In the genomic region with DNA sequence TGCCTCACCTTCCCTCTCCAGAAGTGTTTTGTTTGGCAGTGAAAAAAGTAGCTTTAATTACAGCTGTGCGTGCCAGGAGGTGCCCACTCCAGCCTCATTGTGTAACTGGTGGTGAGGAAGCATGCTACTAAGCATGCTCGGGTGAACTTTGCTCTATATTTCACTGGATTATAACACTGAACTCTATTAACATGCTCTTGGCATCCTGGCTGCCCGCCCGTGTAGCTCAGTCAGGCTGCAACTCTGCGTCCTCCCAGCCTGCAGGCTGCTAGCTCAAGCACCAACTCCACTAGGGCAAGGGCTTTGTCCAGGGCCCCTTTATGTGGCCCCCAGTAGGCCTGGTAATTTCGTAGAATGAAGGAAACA, we compare ENCODE assay signal across 11 cellular contexts. TPM values are rescaled to one million over a fixed set of nuclear protein-coding genes. Genes with fewer than 3 reads are reported as not detected.
DNase-seq lines count a peak whose midpoint lies in the region; ATAC-seq and TF ChIP-seq lines count a peak whose summit lies in the region.
"Had no signal": no experiment of that assay in that cellular context is flagged by ENCODE, and none has a peak within 500 bp of the region (broad histone marks: within the 10 kb centered on the region; RNA-seq: fewer than 3 reads in every experiment).

No MANE protein-coding gene starts in this region.

- no peaks in the 10 kb centered on the region for H3K9me2 ChIP-seq in hepatocyte (replicated peaks; ENCODE audit: insufficient read depth)

- no peaks in the 10 kb centered on the region for H3K9me3 Mint-ChIP-seq in immature natural killer cell
- H3K9me3 Mint-ChIP-seq in activated CD4-positive, alpha-beta T cell treated with anti-CD3 and anti-CD28 coated beads, Interleukin-2, amount 10 ng/mL, durations not matched to agents 7 days and 5 days = no peaks in the 10 kb centered on the region

- no peaks in the 10 kb centered on the region for H4K20me1 ChIP-seq in hepatocyte (ENCODE audit: insufficient read depth, poor library complexity, severe bottlenecking)

- peak; percentile 76 for ATAC-seq in body of pancreas

- TF ChIP-seq CTCF in body of pancreas (IDR thresholded peaks at IDR 0.05) (no peak), hepatocyte (IDR thresholded peaks at IDR 0.05; ENCODE audit: poor library complexity) (no peak)

- H2AFZ ChIP-seq in hepatocyte = no peak overlapping the region

- no peak overlapping the region for H3K4me3 ChIP-seq in body of pancreas
- no peak overlapping the region for H3K4me3 ChIP-seq in hepatocyte
- H3K4me3 ChIP-seq in skeletal muscle satellite cell (ENCODE audit: low read length) = peak overlapping the region; percentile 15
- no peak overlapping the region for H3K4me3 ChIP-seq in effector memory CD4-positive, alpha-beta T cell (ENCODE audit: insufficient read depth, low read depth, low read length, poor library complexity, severe bottlenecking)
- H3K4me3 ChIP-seq: cardiac muscle cell had no signal

- no peaks in the 10 kb centered on the region for H3K4me1 Mint-ChIP-seq in immature natural killer cell
- no peaks in the 10 kb centered on the region for H3K4me1 Mint-ChIP-seq in activated CD4-positive, alpha-beta T cell treated with anti-CD3 and anti-CD28 coated beads, Interleukin-2, amount 10 ng/mL, durations not matched to agents 7 days and 5 days

- peaks cover 0 to 3% of the 10 kb centered on the region in 2 donors for H3K36me3 ChIP-seq in body of pancreas (replicated peaks in 1 of 2; ENCODE audit: insufficient read depth in 1 of 2, low read depth in 2 of 2)
- no peaks in the 10 kb centered on the region for H3K36me3 ChIP-seq in hepatocyte (replicated peaks; ENCODE audit: insufficient read depth, low read depth)
- H3K36me3 ChIP-seq in skeletal muscle satellite cell (ENCODE audit: insufficient read depth, low read length) = peaks cover 4% of the 10 kb centered on the region
- no peaks in the 10 kb centered on the region for H3K36me3 ChIP-seq in effector memory CD4-positive, alpha-beta T cell (ENCODE audit: control insufficient read depth, insufficient read depth, low read length)
- H3K36me3 ChIP-seq: cardiac muscle cell had no signal

- no peaks in the 10 kb centered on the region for H3K79me2 ChIP-seq in hepatocyte

- TF ChIP-seq EP300 in Ishikawa (IDR thresholded peaks at IDR 0.05; ENCODE audit: borderline replicate concordance) = peak; percentile 71; the same call in 1 of the 2 replicates

- no peaks in the 10 kb centered on the region for H3K36me3 Mint-ChIP-seq in immature natural killer cell
- H3K36me3 Mint-ChIP-seq in activated CD4-positive, alpha-beta T cell treated with anti-CD3 and anti-CD28 coated beads, Interleukin-2, amount 10 ng/mL, durations not matched to agents 7 days and 5 days (ENCODE audit: low read depth) = peaks cover 10% of the 10 kb centered on the region

- H3K9ac ChIP-seq in skeletal muscle satellite cell (ENCODE audit: low read depth, low read length) = no peak overlapping the region

- no peak overlapping the region for H3K4me2 ChIP-seq in hepatocyte
- peak overlapping the region; percentile 41 for H3K4me2 ChIP-seq in skeletal muscle satellite cell (ENCODE audit: low read length)

- H3K27ac Mint-ChIP-seq in immature natural killer cell = no peak overlapping the region
- H3K27ac Mint-ChIP-seq in activated CD4-positive, alpha-beta T cell treated with anti-CD3 and anti-CD28 coated beads, Interleukin-2, amount 10 ng/mL, durations not matched to agents 7 days and 5 days = no peak overlapping the region

- TF ChIP-seq RAD21 in Ishikawa (IDR thresholded peaks at IDR 0.05; ENCODE audit: low read depth) = no peak; the same call in 1 of the 2 replicates

- 9 to 14% methylated on average over 6 of the region's 6 CpGs for WGBS in body of pancreas, 2 donors
- 91% methylated on average over 6 of the region's 6 CpGs for WGBS in hepatocyte (ENCODE audit: low lambda C conversion rate, missing lambda C conversion rate)

- TF ChIP-seq POLR2A in body of pancreas (IDR thresholded peaks at IDR 0.05) = no peak

- H3K27ac ChIP-seq in body of pancreas (peak overlapping the region; percentile 83 to 98 (median 94)), hepatocyte (peak overlapping the region; percentile 90)
- H3K27ac ChIP-seq in effector memory CD4-positive, alpha-beta T cell (ENCODE audit: insufficient read depth, low read length, poor library complexity, severe bottlenecking) = no peak overlapping the region
- H3K27ac ChIP-seq: cardiac muscle cell had no signal

- POLR2A ChIA-PET in activated CD4-positive, alpha-beta T cell treated with anti-CD3 and anti-CD28 coated beads, Interleukin-2, amount 10 ng/mL, durations not matched to agents 7 days and 5 days (lab: Charles Lee) = no interaction called here

- CTCF ChIA-PET in activated CD4-positive, alpha-beta T cell treated with anti-CD3 and anti-CD28 coated beads, Interleukin-2, amount 10 ng/mL, durations not matched to agents 7 days and 5 days (lab: Charles Lee) = interaction anchor here (1.2 to 1.7 kb wide), 2 partner anchors 15 to 23 kb away, joined by 3 to 4 read pairs; no protein-coding TSS in a partner anchor

- DNase-seq in body of pancreas = peak; percentile 78 to 93 (median 91)
- no peak for DNase-seq in hepatocyte (ENCODE audit: low spot score)
- no peak for DNase-seq in amniotic stem cell (lab: John Stamatoyannopoulos, UW)
- DNase-seq in immature natural killer cell = no peak
- DNase-seq in effector memory CD4-positive, alpha-beta T cell = no peak
- DNase-seq in activated CD4-positive, alpha-beta T cell treated with anti-CD3 and anti-CD28 coated beads, Interleukin-2, amount 10 ng/mL, durations not matched to agents 7 days and 5 days = no peak
- DNase-seq: activated CD8-positive, alpha-beta memory T cell treated with anti-CD3 and anti-CD28 coated beads for 24 hours; DMS53 had no signal

- H3K9me3 ChIP-seq in body of pancreas (no peaks in the 10 kb centered on the region), hepatocyte (ENCODE audit: low read depth) (no peaks in the 10 kb centered on the region), skeletal muscle satellite cell (replicated peaks; ENCODE audit: low read length) (no peaks in the 10 kb centered on the region)
- no peaks in the 10 kb centered on the region for H3K9me3 ChIP-seq in effector memory CD4-positive, alpha-beta T cell (ENCODE audit: control insufficient read depth, low read length)

- H3K4me3 Mint-ChIP-seq in immature natural killer cell = no peak overlapping the region
- no peak overlapping the region for H3K4me3 Mint-ChIP-seq in activated CD4-positive, alpha-beta T cell treated with anti-CD3 and anti-CD28 coated beads, Interleukin-2, amount 10 ng/mL, durations not matched to agents 7 days and 5 days

- H3K27me3 ChIP-seq in body of pancreas (no peaks in the 10 kb centered on the region), hepatocyte (no peaks in the 10 kb centered on the region), skeletal muscle satellite cell (ENCODE audit: control insufficient read depth, insufficient read depth, low read length) (no peaks in the 10 kb centered on the region)
- no peaks in the 10 kb centered on the region for H3K27me3 ChIP-seq in effector memory CD4-positive, alpha-beta T cell (replicated peaks; ENCODE audit: control insufficient read depth, insufficient read depth, low read length, poor library complexity, severe bottlenecking)
- H3K27me3 ChIP-seq: cardiac muscle cell had no signal

- H3K4me1 ChIP-seq in body of pancreas (peaks cover 85% of the 10 kb centered on the region), hepatocyte (ENCODE audit: insufficient read depth) (peaks cover 18% of the 10 kb centered on the region), skeletal muscle satellite cell (ENCODE audit: control insufficient read depth, insufficient read depth, low read length) (peaks cover 20% of the 10 kb centered on the region)
- no peaks in the 10 kb centered on the region for H3K4me1 ChIP-seq in effector memory CD4-positive, alpha-beta T cell (ENCODE audit: control insufficient read depth, insufficient read depth, low read length, poor library complexity, severe bottlenecking)

- intact Hi-C loops in body of pancreas (cut with DNase I) = no loop called here

- H3K27me3 Mint-ChIP-seq in immature natural killer cell (ENCODE audit: low read depth in 3 of 3) = peaks cover 0 to 1% (median 0%) of the 10 kb centered on the region in 3 donors
- H3K27me3 Mint-ChIP-seq in activated CD4-positive, alpha-beta T cell treated with anti-CD3 and anti-CD28 coated beads, Interleukin-2, amount 10 ng/mL, durations not matched to agents 7 days and 5 days = no peaks in the 10 kb centered on the region

TF ChIP-seq in Ishikawa, 13 proteins besides CTCF, POLR2A, EP300 and RAD21 (continues in another document):
- TF ChIP-seq, protein P1, sequence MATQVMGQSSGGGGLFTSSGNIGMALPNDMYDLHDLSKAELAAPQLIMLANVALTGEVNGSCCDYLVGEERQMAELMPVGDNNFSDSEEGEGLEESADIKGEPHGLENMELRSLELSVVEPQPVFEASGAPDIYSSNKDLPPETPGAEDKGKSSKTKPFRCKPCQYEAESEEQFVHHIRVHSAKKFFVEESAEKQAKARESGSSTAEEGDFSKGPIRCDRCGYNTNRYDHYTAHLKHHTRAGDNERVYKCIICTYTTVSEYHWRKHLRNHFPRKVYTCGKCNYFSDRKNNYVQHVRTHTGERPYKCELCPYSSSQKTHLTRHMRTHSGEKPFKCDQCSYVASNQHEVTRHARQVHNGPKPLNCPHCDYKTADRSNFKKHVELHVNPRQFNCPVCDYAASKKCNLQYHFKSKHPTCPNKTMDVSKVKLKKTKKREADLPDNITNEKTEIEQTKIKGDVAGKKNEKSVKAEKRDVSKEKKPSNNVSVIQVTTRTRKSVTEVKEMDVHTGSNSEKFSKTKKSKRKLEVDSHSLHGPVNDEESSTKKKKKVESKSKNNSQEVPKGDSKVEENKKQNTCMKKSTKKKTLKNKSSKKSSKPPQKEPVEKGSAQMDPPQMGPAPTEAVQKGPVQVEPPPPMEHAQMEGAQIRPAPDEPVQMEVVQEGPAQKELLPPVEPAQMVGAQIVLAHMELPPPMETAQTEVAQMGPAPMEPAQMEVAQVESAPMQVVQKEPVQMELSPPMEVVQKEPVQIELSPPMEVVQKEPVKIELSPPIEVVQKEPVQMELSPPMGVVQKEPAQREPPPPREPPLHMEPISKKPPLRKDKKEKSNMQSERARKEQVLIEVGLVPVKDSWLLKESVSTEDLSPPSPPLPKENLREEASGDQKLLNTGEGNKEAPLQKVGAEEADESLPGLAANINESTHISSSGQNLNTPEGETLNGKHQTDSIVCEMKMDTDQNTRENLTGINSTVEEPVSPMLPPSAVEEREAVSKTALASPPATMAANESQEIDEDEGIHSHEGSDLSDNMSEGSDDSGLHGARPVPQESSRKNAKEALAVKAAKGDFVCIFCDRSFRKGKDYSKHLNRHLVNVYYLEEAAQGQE (IDR thresholded peaks at IDR 0.05; ENCODE audit: low read depth) = no peak
- TF ChIP-seq FOXM1 (IDR thresholded peaks at IDR 0.05; ENCODE audit: borderline replicate concordance, low read depth) = no peak
- TF ChIP-seq NFIC (IDR thresholded peaks at IDR 0.05) = peak; percentile 94
- no peak for TF ChIP-seq EGR1 (IDR thresholded peaks at IDR 0.05)

RNA-seq across cellular contexts. Expression of a gene that starts 34.4 kb away (rescaled TPM):
- total RNA-seq in body of pancreas (100 to 1,000 TPM; 269 to 446 TPM), hepatocyte (72.4 and 75.6 TPM in 2 replicates)
- polyA plus RNA-seq in hepatocyte (116 and 130 TPM in 2 replicates), immature natural killer cell (10 to 100 TPM in 2 of 3 donors, 1 to 10 TPM in 1; 6.0 to 15.2 (median 13.8) TPM)
- 7.4 and 9.0 TPM in 2 replicates for total RNA-seq in skeletal muscle satellite cell (2012; rRNA removed)
- 10 to 100 TPM; 18.6 to 20.4 TPM for total RNA-seq in activated CD4-positive, alpha-beta T cell treated with anti-CD3 and anti-CD28 coated beads, Interleukin-2, amount 10 ng/mL, durations not matched to agents 7 days and 5 days

Comparison
In these comparisons a context has a peak if more than half of its experiments do, and no peak if none do; other contexts are left out.
1. DNase-seq: peak in body of pancreas (4 of 4); none in hepatocyte (single experiment), amniotic stem cell (single experiment), immature natural killer cell (0 of 3), effector memory CD4-positive, alpha-beta T cell (0 of 3) and activated CD4-positive, alpha-beta T cell treated with anti-CD3 and anti-CD28 coated beads, Interleukin-2, amount 10 ng/mL, durations not matched to agents 7 days and 5 days (single experiment).